In the genomic region with DNA sequence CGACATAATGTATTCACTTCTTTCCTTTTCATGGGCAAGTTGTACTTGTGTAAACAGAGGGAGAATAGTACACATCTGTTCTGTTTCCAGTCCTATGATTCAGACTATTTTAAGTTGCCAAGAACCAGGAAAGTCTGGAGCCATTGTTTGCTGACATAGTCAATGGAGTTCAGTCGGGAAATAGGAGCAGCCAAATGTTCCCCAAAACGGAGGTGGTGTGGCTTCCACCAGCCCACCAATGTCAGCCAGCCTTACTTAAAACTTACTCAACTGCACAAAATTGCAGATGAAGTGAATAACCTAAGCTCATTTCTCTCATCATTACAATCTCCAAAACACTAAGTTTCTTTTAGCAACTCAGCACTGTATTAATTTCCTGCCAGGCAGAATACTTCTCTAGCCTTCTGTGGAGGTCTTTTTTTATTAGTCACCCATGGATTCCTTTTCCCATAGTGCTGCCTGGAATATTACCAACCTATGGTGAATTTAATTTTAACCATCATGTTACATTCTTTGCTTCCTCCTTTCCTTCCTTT, we compare ENCODE assay signal across 11 cellular contexts. TPM values are rescaled to one million over a fixed set of nuclear protein-coding genes. Genes with fewer than 3 reads are reported as not detected.
DNase-seq lines count a peak whose midpoint lies in the region; ATAC-seq and TF ChIP-seq lines count a peak whose summit lies in the region.
"Had no signal": no experiment of that assay in that cellular context is flagged by ENCODE, and none has a peak within 500 bp of the region (broad histone marks: within the 10 kb centered on the region; RNA-seq: fewer than 3 reads in every experiment).

No MANE protein-coding gene starts in this region.

- H3K4me2 ChIP-seq in hepatocyte, result no peak overlapping the region

- H4K20me1 ChIP-seq in hepatocyte (ENCODE audit: insufficient read depth, poor library complexity, severe bottlenecking), result no peaks in the 10 kb centered on the region

- ATAC-seq in body of pancreas (peak; percentile 96), gastrocnemius medialis (peak; percentile 66 to 85), GM18511 (IDR thresholded peaks at IDR 0.05; ENCODE audit: unreplicated experiment) (no peak)

- no peak overlapping the region for H3K4me3 ChIP-seq in body of pancreas
- no peak overlapping the region for H3K4me3 ChIP-seq in hepatocyte
- no peak overlapping the region for H3K4me3 ChIP-seq in gastrocnemius medialis
- no peak overlapping the region for H3K4me3 ChIP-seq in A673 (ENCODE audit: low read depth, low read length, poor library complexity, severe bottlenecking)
- H3K4me3 ChIP-seq: lung had no signal

- no peak overlapping the region for H2AFZ ChIP-seq in hepatocyte

- no peak for TF ChIP-seq POLR2A in body of pancreas (IDR thresholded peaks at IDR 0.05)
- no peak for TF ChIP-seq POLR2A in gastrocnemius medialis (IDR thresholded peaks at IDR 0.05)

- TF ChIP-seq CTCF in body of pancreas (IDR thresholded peaks at IDR 0.05) (no peak), hepatocyte (IDR thresholded peaks at IDR 0.05; ENCODE audit: poor library complexity) (no peak), gastrocnemius medialis (IDR thresholded peaks at IDR 0.05 in 4 of 5, conservative IDR thresholded peaks at IDR 0.05 in 1 of 5) (no peak), A673 (conservative IDR thresholded peaks at IDR 0.05; ENCODE audit: low read depth, low read length) (no peak), type B pancreatic cell (conservative IDR thresholded peaks at IDR 0.05) (no peak)

- no peaks in the 10 kb centered on the region for H3K27me3 ChIP-seq in body of pancreas
- no peaks in the 10 kb centered on the region for H3K27me3 ChIP-seq in hepatocyte
- no peaks in the 10 kb centered on the region for H3K27me3 ChIP-seq in gastrocnemius medialis
- H3K27me3 ChIP-seq in A673 (replicated peaks; ENCODE audit: insufficient read depth, low read depth, low read length, poor library complexity), result no peaks in the 10 kb centered on the region

- H3K9me3 ChIP-seq in body of pancreas (no peaks in the 10 kb centered on the region), hepatocyte (ENCODE audit: low read depth) (no peaks in the 10 kb centered on the region), gastrocnemius medialis (no peaks in the 10 kb centered on the region), A673 (ENCODE audit: low read depth, low read length, poor library complexity, severe bottlenecking) (peaks cover 5% of the 10 kb centered on the region)

- WGBS in body of pancreas, 2 donors, result 14 to 26% methylated on average over 3 of the region's 3 CpGs
- 71% methylated on average over 3 of the region's 3 CpGs for WGBS in hepatocyte (ENCODE audit: low lambda C conversion rate, missing lambda C conversion rate)

- peaks cover 14% of the 10 kb centered on the region for H3K4me1 Mint-ChIP-seq in type B pancreatic cell (ENCODE audit: unreplicated experiment)

- H3K4me1 ChIP-seq in body of pancreas (peaks cover 11% of the 10 kb centered on the region), hepatocyte (ENCODE audit: insufficient read depth) (no peaks in the 10 kb centered on the region), gastrocnemius medialis (peaks cover 0 to 13% of the 10 kb centered on the region in 2 donors), A673 (ENCODE audit: insufficient read depth, low read length, poor library complexity, severe bottlenecking) (no peaks in the 10 kb centered on the region)

- POLR2A ChIA-PET in A673 (lab: Charles Lee; ENCODE audit: low non-redundant PET), result no interaction called here

- BruUV-seq in A673 (replicated peaks; lab: Mats Ljungman, UMichigan), result no TSS peak

- CTCF ChIA-PET in A673 (lab: Charles Lee), result no interaction called here

- no peaks in the 10 kb centered on the region for H3K27me3 Mint-ChIP-seq in type B pancreatic cell

- peaks cover 4% of the 10 kb centered on the region for H3K9me3 Mint-ChIP-seq in type B pancreatic cell

- in situ Hi-C loops in gastrocnemius medialis (cut with MboI; ENCODE audit: low sequenced_read_pairs in 4 of 4), result no loop called here

- no peaks in the 10 kb centered on the region for H3K79me2 ChIP-seq in hepatocyte

- DNase-seq in GM04504 (ENCODE audit: low read depth) (peak; percentile 53), body of pancreas (peak in 2 of 4 donors; percentile 24 to 34), hepatocyte (ENCODE audit: low spot score) (no peak), gastrocnemius medialis (no peak), A673 (ENCODE audit: low spot score) (no peak), NCI-H2029 (lab: John Stamatoyannopoulos, UW) (no peak), type B pancreatic cell (ENCODE audit: extremely low spot score, unreplicated experiment) (no peak)
- DNase-seq: activated CD4-positive, alpha-beta T cell treated with anti-CD3 and anti-CD28 coated beads, Interleukin-2, amount 50 U/mL, for 4 hours had no signal

- no peak overlapping the region for H3K4me3 Mint-ChIP-seq in type B pancreatic cell
- H3K4me3 Mint-ChIP-seq: dendritic cell treated with granulocyte-macrophage colony-stimulating factor and Interleukin-4, amounts not matched to agents 40 ng/mL and 50 ng/mL, for 4 days had no signal

- no peaks in the 10 kb centered on the region for H3K36me3 Mint-ChIP-seq in type B pancreatic cell

- H3K27ac ChIP-seq in body of pancreas, result peak overlapping the region in 2 of 4 donors; percentile 44
- H3K27ac ChIP-seq in hepatocyte, result peak overlapping the region; percentile 44
- H3K27ac ChIP-seq in gastrocnemius medialis, result peak overlapping the region in 2 of 4 donors; percentile 1 to 50
- H3K27ac ChIP-seq in A673 (ENCODE audit: low read depth, low read length, poor library complexity, severe bottlenecking), result no peak overlapping the region

- no peaks in the 10 kb centered on the region for H3K9me2 ChIP-seq in hepatocyte (replicated peaks; ENCODE audit: insufficient read depth)

- intact Hi-C loops in body of pancreas (cut with DNase I) (no loop called here), gastrocnemius medialis (cut with DNase I; ENCODE audit: low total_unique reads) (no loop called here), A673 (cut with micrococcal nuclease; ENCODE audit: unreplicated experiment) (no loop called here)

- H3K27ac Mint-ChIP-seq in type B pancreatic cell, result no peak overlapping the region
- H3K27ac Mint-ChIP-seq: dendritic cell treated with granulocyte-macrophage colony-stimulating factor and Interleukin-4, amounts not matched to agents 40 ng/mL and 50 ng/mL, for 4 days had no signal

- H3K36me3 ChIP-seq in body of pancreas (replicated peaks in 1 of 2; ENCODE audit: insufficient read depth in 1 of 2, low read depth in 2 of 2) (no peaks in the 10 kb centered on the region), hepatocyte (replicated peaks; ENCODE audit: insufficient read depth, low read depth) (no peaks in the 10 kb centered on the region), gastrocnemius medialis (no peaks in the 10 kb centered on the region), A673 (ENCODE audit: insufficient read depth, low read length, poor library complexity, severe bottlenecking) (no peaks in the 10 kb centered on the region)

RNA-seq across cellular contexts. Expression of gene CSNK1A1L, which starts 22.3 kb away (rescaled TPM):
- total RNA-seq in body of pancreas (not detected), hepatocyte (not detected in 2 replicates), gastrocnemius medialis (not detected), A673 (2021) (not detected in 2 replicates), type B pancreatic cell (ENCODE audit: low replicate concordance) (not detected in 2 replicates)
- polyA plus RNA-seq in hepatocyte, result not detected in 2 replicates
- total RNA-seq: lung had no signal
- polyA plus RNA-seq: lung had no signal
